Comparison of ENCODE assay signal across 1 cellular context in genomic region chr6:23415819-23416427, GRCh38.
A peak's percentile ranks its signal among the peaks of the same experiment; 100 is the strongest.
TF ChIP-seq lines count a peak whose summit lies in the region.

No MANE protein-coding gene starts in this region.

TF ChIP-seq in GM12878, 131 proteins besides CTCF, POLR2A, EP300 and RAD21 (continued from another document):
- TF ChIP-seq HSF1 (IDR thresholded peaks at IDR 0.05; ENCODE audit: low read depth, low read length) (peak; percentile 86), ATF7 (IDR thresholded peaks at IDR 0.05; ENCODE audit: low read depth) (peak; percentile 96), MTA3 (IDR thresholded peaks at IDR 0.05; ENCODE audit: borderline replicate concordance, low read length) (0 out of 2 replicates have a peak, but pooled peaks have one; percentile 51), DPF2 (IDR thresholded peaks at IDR 0.05) (0 out of 2 replicates have a peak, but pooled peaks have one; percentile 49), RFX5 (IDR thresholded peaks at IDR 0.05; ENCODE audit: low read depth, low read length) (no peak), MEF2A (IDR thresholded peaks at IDR 0.05; ENCODE audit: insufficient read depth, low read depth, low read length) (no peak), HDAC6 (IDR thresholded peaks at IDR 0.05; ENCODE audit: unreplicated experiment) (no peak), RELA (IDR thresholded peaks at IDR 0.05; ENCODE audit: borderline replicate concordance, partially characterized antibody) (no peak), BCL11A (IDR thresholded peaks at IDR 0.05; ENCODE audit: low read depth, low read length) (0 out of 2 replicates have a peak, but pooled peaks have one; percentile 34), NR2F1 (conservative IDR thresholded peaks at IDR 0.05) (no peak), BCLAF1 (IDR thresholded peaks at IDR 0.05) (no peak)
